8 cellular contexts compared by ENCODE assay signal in genomic region chr18:21703241-21703820, GRCh38.
DNase-seq lines count a peak whose midpoint lies in the region; ATAC-seq and TF ChIP-seq lines count a peak whose summit lies in the region.

No MANE protein-coding gene starts in this region.

- peak overlapping the region; percentile 98 for H3K27ac Mint-ChIP-seq in T-helper 1 cell treated with Interleukin-12 subunit alpha and Interleukin-12 subunit beta and Interleukin-4 antibody, amounts not matched to agents 30 μg/mL and 1 μg/mL, for 36 hours
- peak overlapping the region; percentile 90 to 93 for H3K27ac Mint-ChIP-seq in effector memory CD8-positive, alpha-beta T cell
- H3K27ac Mint-ChIP-seq in nephron: peak overlapping the region; percentile 53 to 60 (median 55)

- no peaks in the 10 kb centered on the region for H3K27me3 Mint-ChIP-seq in T-helper 1 cell treated with Interleukin-12 subunit alpha and Interleukin-12 subunit beta and Interleukin-4 antibody, amounts not matched to agents 30 μg/mL and 1 μg/mL, for 36 hours (ENCODE audit: low read depth)
- no peaks in the 10 kb centered on the region for H3K27me3 Mint-ChIP-seq in effector memory CD8-positive, alpha-beta T cell
- peaks cover 7% of the 10 kb centered on the region for H3K27me3 Mint-ChIP-seq in nephron (ENCODE audit: low read depth)

- peak in 1 of 3 experiments; percentile 5 for DNase-seq in effector memory CD8-positive, alpha-beta T cell

- peaks cover 24% of the 10 kb centered on the region for H3K36me3 Mint-ChIP-seq in T-helper 1 cell treated with Interleukin-12 subunit alpha and Interleukin-12 subunit beta and Interleukin-4 antibody, amounts not matched to agents 30 μg/mL and 1 μg/mL, for 36 hours (ENCODE audit: low read depth)
- peaks cover 34% of the 10 kb centered on the region for H3K36me3 Mint-ChIP-seq in effector memory CD8-positive, alpha-beta T cell (ENCODE audit: insufficient read depth)
- H3K36me3 Mint-ChIP-seq in nephron (ENCODE audit: low read depth): peaks cover 4% of the 10 kb centered on the region

- peak overlapping the region; percentile 99 for H3K4me3 Mint-ChIP-seq in T-helper 1 cell treated with Interleukin-12 subunit alpha and Interleukin-12 subunit beta and Interleukin-4 antibody, amounts not matched to agents 30 μg/mL and 1 μg/mL, for 36 hours
- H3K4me3 Mint-ChIP-seq in effector memory CD8-positive, alpha-beta T cell: peak overlapping the region; percentile 92 to 93
- H3K4me3 Mint-ChIP-seq in nephron: peak overlapping the region; percentile 87 to 94 (median 92)

- no peaks in the 10 kb centered on the region for H3K4me1 ChIP-seq in ES-I3 (ENCODE audit: insufficient read depth, low read length)

- peak; percentile 17 for ATAC-seq in HG03460 (IDR thresholded peaks at IDR 0.05; ENCODE audit: unreplicated experiment)
- ATAC-seq in effector memory CD8-positive, alpha-beta T cell (replicated peaks): no peak
- no peak for ATAC-seq in GM18867 (IDR thresholded peaks at IDR 0.05; ENCODE audit: unreplicated experiment)
- ATAC-seq in HG03520 (IDR thresholded peaks at IDR 0.05; ENCODE audit: unreplicated experiment): no peak
- no peak for ATAC-seq in HG02981 (IDR thresholded peaks at IDR 0.05; ENCODE audit: unreplicated experiment)

- H3K9me3 Mint-ChIP-seq in T-helper 1 cell treated with Interleukin-12 subunit alpha and Interleukin-12 subunit beta and Interleukin-4 antibody, amounts not matched to agents 30 μg/mL and 1 μg/mL, for 36 hours: no peaks in the 10 kb centered on the region
- no peaks in the 10 kb centered on the region for H3K9me3 Mint-ChIP-seq in effector memory CD8-positive, alpha-beta T cell
- no peaks in the 10 kb centered on the region for H3K9me3 Mint-ChIP-seq in nephron

- peak overlapping the region; percentile 76 for H3K9ac ChIP-seq in ES-I3 (ENCODE audit: low read depth, low read length)

- H3K4me1 Mint-ChIP-seq in T-helper 1 cell treated with Interleukin-12 subunit alpha and Interleukin-12 subunit beta and Interleukin-4 antibody, amounts not matched to agents 30 μg/mL and 1 μg/mL, for 36 hours (ENCODE audit: low read depth): peaks cover 26% of the 10 kb centered on the region
- H3K4me1 Mint-ChIP-seq in effector memory CD8-positive, alpha-beta T cell (ENCODE audit: low read depth in 2 of 2): peaks cover 10 to 16% of the 10 kb centered on the region in 2 donors
- no peaks in the 10 kb centered on the region for H3K4me1 Mint-ChIP-seq in nephron

- no peak for TF ChIP-seq CTCF in nephron (IDR thresholded peaks at IDR 0.05; ENCODE audit: unreplicated experiment in 3 of 3)

- no peaks in the 10 kb centered on the region for H3K36me3 ChIP-seq in ES-I3 (ENCODE audit: insufficient read depth, low read length)

- no peaks in the 10 kb centered on the region for H3K9me3 ChIP-seq in ES-I3 (ENCODE audit: control insufficient read depth, insufficient read depth, low read length)
